Comparison of ENCODE assay signal across 27 cellular contexts in the genomic region with DNA sequence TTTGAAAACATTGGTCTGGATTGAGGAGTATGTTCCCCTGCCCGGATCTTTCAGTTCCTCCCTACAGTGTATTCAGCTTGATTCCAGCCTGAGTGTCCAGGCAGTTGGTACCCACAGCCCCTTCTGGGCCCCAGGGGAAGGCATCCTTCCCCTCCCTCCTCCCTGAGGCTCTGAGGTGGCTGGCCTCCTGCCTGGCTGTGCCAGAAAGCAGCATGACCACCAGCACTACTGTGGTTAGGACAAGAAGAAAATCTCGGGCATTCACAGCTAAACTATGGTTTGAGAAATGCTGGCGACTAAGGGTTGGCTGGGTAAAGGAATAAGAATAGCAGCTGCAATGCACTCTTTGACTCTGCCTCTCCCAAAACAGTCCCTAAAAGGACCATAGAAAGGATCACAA.
DNase-seq lines count a peak whose midpoint lies in the region; ATAC-seq and TF ChIP-seq lines count a peak whose summit lies in the region.
"Had no signal": no experiment of that assay in that cellular context is flagged by ENCODE, and none has a peak within 500 bp of the region (broad histone marks: within the 10 kb centered on the region; RNA-seq: fewer than 3 reads in every experiment).

No MANE protein-coding gene starts in this region.

- no peaks in the 10 kb centered on the region for H3K36me3 ChIP-seq in ascending aorta
- H3K36me3 ChIP-seq: BE2C, HAP-1, left lung, uterus had no signal

- H3K4me1 ChIP-seq in ascending aorta, result peaks cover 0 to 5% of the 10 kb centered on the region in 2 donors
- H3K4me1 ChIP-seq: foreskin keratinocyte, HAP-1, left lung had no signal

- in situ Hi-C loops in G401 (cut with HindIII; ENCODE audit: low sequenced_read_pairs), result no loop called here

- no peak overlapping the region for H3K4me3 ChIP-seq in ascending aorta
- H3K4me3 ChIP-seq: HAP-1, left lung, uterus had no signal

- H3K9me3 ChIP-seq in ascending aorta, result no peaks in the 10 kb centered on the region
- H3K9me3 ChIP-seq: BE2C, HAP-1, uterus had no signal

- DNase-seq in G401 (ENCODE audit: low spot score) (peak; percentile 10), ascending aorta (ENCODE audit: low spot score in 2 of 2) (no peak), fibroblast of gingiva (ENCODE audit: low read depth) (peak; percentile 32), renal cortical epithelial cell (ENCODE audit: low read depth) (peak; percentile 42), NCI-H774 (lab: John Stamatoyannopoulos, UW) (no peak), NCI-H1092 (lab: John Stamatoyannopoulos, UW) (no peak), DMS114 treated with DMSO at 0.1 percent for 48 hours (lab: John Stamatoyannopoulos, UW; ENCODE audit: unreplicated experiment) (no peak)
- DNase-seq: activated CD4-positive, alpha-beta T cell treated with anti-CD3 and anti-CD28 coated beads for 36 hours; activated CD8-positive, alpha-beta memory T cell treated with anti-CD3 and anti-CD28 coated beads for 24 hours; activated naive CD4-positive, alpha-beta T cell; activated T-cell treated with anti-CD3 and anti-CD28 coated beads, Interleukin-2, amount 50 U/mL, for 1 hour; amniotic stem cell; BE2C; COR-L47; DND-41; effector CD4-positive, alpha-beta T cell; foreskin keratinocyte; left lung; NCI-H1105 treated with DMSO at 0.1 percent for 48 hours; NCI-H2029; NCI-H2227 treated with DMSO at 0.1 percent for 48 hours; NCI-H69; uterus had no signal

- intact Hi-C loops in ascending aorta (cut with DNase I), result no loop called here

- H3K27me3 ChIP-seq in ascending aorta, result no peaks in the 10 kb centered on the region
- H3K27me3 ChIP-seq: BE2C, left lung, uterus had no signal

- TF ChIP-seq CTCF in ascending aorta (IDR thresholded peaks at IDR 0.05), result no peak

- H3K27ac ChIP-seq in ascending aorta, result peak overlapping the region; percentile 53 to 56
- H3K27ac ChIP-seq: epithelial cell of prostate, foreskin keratinocyte, left lung, RWPE1 had no signal

- no peak for ATAC-seq in GM18511 (IDR thresholded peaks at IDR 0.05; ENCODE audit: unreplicated experiment)
- ATAC-seq: activated CD4-positive, alpha-beta T cell treated with anti-CD3 and anti-CD28 coated beads for 36 hours; foreskin keratinocyte; left lung had no signal

Comparison
In these comparisons a context has a peak if more than half of its experiments do, and no peak if none do; other contexts are left out.
1. DNase-seq: peak in G401 (single experiment), fibroblast of gingiva (single experiment) and renal cortical epithelial cell (single experiment); none in ascending aorta (0 of 2), NCI-H774 (single experiment), NCI-H1092 (single experiment) and DMS114 treated with DMSO at 0.1 percent for 48 hours (single experiment).